In genomic region chr16:23823475-23824407, GRCh38 we compare ENCODE assay signal across 1 cellular context.
TF ChIP-seq lines count a peak whose summit lies in the region.

No MANE protein-coding gene starts in this region.

TF ChIP-seq in K562, 482 proteins besides CTCF, POLR2A, EP300 and RAD21 (continued from another document and continues in another):
- no peak for TF ChIP-seq RBM34 (IDR thresholded peaks at IDR 0.05; ENCODE audit: borderline replicate concordance, insufficient read depth, low read length)
- TF ChIP-seq ZNF354B (CRISPR knock-in tag; IDR thresholded peaks at IDR 0.05) = no peak
- no peak for TF ChIP-seq PCBP2 (IDR thresholded peaks at IDR 0.05; ENCODE audit: low read depth, low read length, poor library complexity, severe bottlenecking)
- no peak for TF ChIP-seq MAFK (IDR thresholded peaks at IDR 0.05; ENCODE audit: low read length)
- TF ChIP-seq AFF4 (CRISPR knock-in tag; IDR thresholded peaks at IDR 0.05) = no peak
- TF ChIP-seq SNIP1 (IDR thresholded peaks at IDR 0.05; ENCODE audit: low read depth) = 0 out of 2 replicates have a peak, but pooled peaks have one; percentile 9
- no peak for TF ChIP-seq ZNF696 (CRISPR knock-in tag; conservative IDR thresholded peaks at IDR 0.05)
- TF ChIP-seq SMARCA5 (IDR thresholded peaks at IDR 0.05) = no peak
- TF ChIP-seq RERE (CRISPR knock-in tag; IDR thresholded peaks at IDR 0.05; ENCODE audit: borderline replicate concordance) = no peak
- TF ChIP-seq KLF1 (tag; IDR thresholded peaks at IDR 0.05) = no peak
- TF ChIP-seq ETS1 (conservative IDR thresholded peaks at IDR 0.05; ENCODE audit: control insufficient read depth, low read depth, low read length) = no peak
- no peak for TF ChIP-seq TAF1 (IDR thresholded peaks at IDR 0.05; ENCODE audit: control insufficient read depth, extremely low read depth, insufficient read depth, low read length, severe bottlenecking)
- TF ChIP-seq TCF7L2 (IDR thresholded peaks at IDR 0.05; ENCODE audit: low read depth, low read length) = no peak
- TF ChIP-seq LCOR (CRISPR knock-in tag; IDR thresholded peaks at IDR 0.05) = no peak
- 0 out of 2 replicates have a peak, but pooled peaks have one; percentile 24 for TF ChIP-seq CUX1 (CRISPR knock-in tag; IDR thresholded peaks at IDR 0.05)
- no peak for TF ChIP-seq ZNF707 (CRISPR knock-in tag; conservative IDR thresholded peaks at IDR 0.05)
- no peak for TF ChIP-seq PBX2 (CRISPR knock-in tag; IDR thresholded peaks at IDR 0.05; ENCODE audit: low read depth)
- TF ChIP-seq PBX2 (tag; conservative IDR thresholded peaks at IDR 0.05; ENCODE audit: low read depth) = 0 out of 2 replicates have a peak, but pooled peaks have one; percentile 19
- TF ChIP-seq KDM5B (IDR thresholded peaks at IDR 0.05; ENCODE audit: insufficient replicate concordance, low read depth, low read length) = no peak
- no peak for TF ChIP-seq PML (IDR thresholded peaks at IDR 0.05; ENCODE audit: low read length)
- no peak for TF ChIP-seq ZNF699 (CRISPR knock-in tag; IDR thresholded peaks at IDR 0.05; ENCODE audit: insufficient replicate concordance)
- no peak for TF ChIP-seq GABPB1 (CRISPR knock-in tag; IDR thresholded peaks at IDR 0.05)
- no peak for TF ChIP-seq NR1H2 (CRISPR knock-in tag; IDR thresholded peaks at IDR 0.05)
- TF ChIP-seq ZNF766 (CRISPR knock-in tag; conservative IDR thresholded peaks at IDR 0.05) = 0 out of 2 replicates have a peak, but pooled peaks have one; percentile 40
- no peak for TF ChIP-seq FOXJ2 (tag; IDR thresholded peaks at IDR 0.05)
- no peak for TF ChIP-seq REST (CRISPR knock-in tag; IDR thresholded peaks at IDR 0.05; ENCODE audit: low read depth)
